In the genomic region with DNA sequence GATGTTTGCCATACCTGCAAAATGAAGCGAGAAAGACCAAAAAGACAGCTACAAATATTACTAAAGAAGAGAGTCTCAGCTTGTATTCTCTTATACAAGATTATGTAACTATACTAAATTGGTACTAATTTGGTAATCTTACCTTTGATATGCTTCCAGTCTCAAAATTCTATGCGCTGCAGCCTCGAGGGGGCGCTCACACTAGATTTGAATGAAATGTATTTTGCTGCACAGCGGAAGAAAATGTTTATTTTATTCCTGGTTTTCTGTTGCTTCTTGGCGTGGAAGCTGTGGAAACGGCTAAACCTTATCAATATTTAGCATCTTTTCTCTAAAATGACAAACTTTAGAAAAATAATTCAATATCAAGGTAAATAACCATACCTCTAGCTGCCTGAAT, we compare ENCODE assay signal across 13 cellular contexts.
DNase-seq lines count a peak whose midpoint lies in the region; ATAC-seq, FAIRE-seq and TF ChIP-seq lines count a peak whose summit lies in the region.
"Had no signal": no experiment of that assay in that cellular context is flagged by ENCODE, and none has a peak within 500 bp of the region (broad histone marks: within the 10 kb centered on the region; RNA-seq: fewer than 3 reads in every experiment).

No MANE protein-coding gene starts in this region.

- ATAC-seq in HG03460 (IDR thresholded peaks at IDR 0.05; ENCODE audit: unreplicated experiment): no peak
- ATAC-seq: T-cell had no signal

- WGBS in hepatocyte (ENCODE audit: low lambda C conversion rate, missing lambda C conversion rate): 55% methylated on average over 7 of the region's 7 CpGs
- WGBS in small intestine, 3 donors: 53 to 62% (median 55%) methylated on average over 7 of the region's 7 CpGs

- H3K27ac ChIP-seq in C4-2B: no peak overlapping the region
- H3K27ac ChIP-seq in hepatocyte: no peak overlapping the region
- no peak overlapping the region for H3K27ac ChIP-seq in small intestine (ENCODE audit: low read depth in 1 of 2, low read length in 1 of 2)
- H3K27ac ChIP-seq: skin epidermis had no signal

- in situ Hi-C loops in HAP-1 (cut with MboI; ENCODE audit: low sequenced_read_pairs): no loop called here
- in situ Hi-C loops in SK-MEL-5 (cut with HindIII; ENCODE audit: low pct_unique_long_range_greater_than_20kb, low sequenced_read_pairs): no loop called here

- no peaks in the 10 kb centered on the region for H3K9me2 ChIP-seq in hepatocyte (replicated peaks; ENCODE audit: insufficient read depth)

- no peaks in the 10 kb centered on the region for H3K36me3 ChIP-seq in HAP-1 (replicated peaks)
- no peaks in the 10 kb centered on the region for H3K36me3 ChIP-seq in hepatocyte (replicated peaks; ENCODE audit: insufficient read depth, low read depth)
- no peaks in the 10 kb centered on the region for H3K36me3 ChIP-seq in small intestine (ENCODE audit: control insufficient read depth in 2 of 2, insufficient read depth in 2 of 2, low read length in 2 of 2)

- DNase-seq in HAP-1 (ENCODE audit: low spot score in 2 of 2) (peak; percentile 6 to 70), SK-MEL-5 (ENCODE audit: low read depth, low spot score) (peak; percentile 42), hepatocyte (ENCODE audit: low spot score) (no peak), small intestine (no peak), NOMO-1 treated with dmso at 0.1 percent for 144 hours (lab: John Stamatoyannopoulos, UW; ENCODE audit: unreplicated experiment) (no peak)
- DNase-seq in activated T-cell treated with anti-CD3 and anti-CD28 coated beads, Interleukin-2, amount 50 U/mL, for 1 hour: no peak
- DNase-seq: activated CD8-positive, alpha-beta memory T cell treated with anti-CD3 and anti-CD28 coated beads, Interleukin-2, amount 50 U/mL, for 4 hours; head of caudate nucleus; NCI-H2171 treated with DMSO at 0.1 percent for 48 hours; T-cell had no signal

- TF ChIP-seq CTCF in C4-2B (conservative IDR thresholded peaks at IDR 0.05) (peak; percentile 81), hepatocyte (IDR thresholded peaks at IDR 0.05; ENCODE audit: poor library complexity) (peak; percentile 29)

- no peak overlapping the region for H3K4me2 ChIP-seq in hepatocyte

- no peaks in the 10 kb centered on the region for H3K9me3 ChIP-seq in HAP-1
- H3K9me3 ChIP-seq in hepatocyte (ENCODE audit: low read depth): no peaks in the 10 kb centered on the region
- H3K9me3 ChIP-seq in small intestine (ENCODE audit: control insufficient read depth, low read depth): no peaks in the 10 kb centered on the region

- H3K4me3 ChIP-seq in HAP-1: no peak overlapping the region
- H3K4me3 ChIP-seq in hepatocyte: no peak overlapping the region
- H3K4me3 ChIP-seq in small intestine (ENCODE audit: low read depth in 1 of 2, low read length in 2 of 2): no peak overlapping the region
- H3K4me3 ChIP-seq: skin epidermis had no signal

- no peaks in the 10 kb centered on the region for H3K79me2 ChIP-seq in hepatocyte

- H3K27me3 ChIP-seq in HAP-1 (ENCODE audit: low read depth) (no peaks in the 10 kb centered on the region), hepatocyte (no peaks in the 10 kb centered on the region), small intestine (ENCODE audit: control insufficient read depth in 2 of 2, insufficient read depth in 2 of 2, low read length in 2 of 2) (no peaks in the 10 kb centered on the region)

- no peaks in the 10 kb centered on the region; the same call in 1 of the 2 replicates for H3K4me1 ChIP-seq in HAP-1
- H3K4me1 ChIP-seq in hepatocyte (ENCODE audit: insufficient read depth): no peaks in the 10 kb centered on the region
- H3K4me1 ChIP-seq in small intestine (ENCODE audit: control insufficient read depth in 2 of 2, insufficient read depth in 1 of 2, low read depth in 1 of 2, low read length in 1 of 2): no peaks in the 10 kb centered on the region

- no peak overlapping the region for H2AFZ ChIP-seq in hepatocyte

- no peak for FAIRE-seq in small intestine (lab: Jason Lieb, UNC)

- H4K20me1 ChIP-seq in hepatocyte (ENCODE audit: insufficient read depth, poor library complexity, severe bottlenecking): no peaks in the 10 kb centered on the region

Comparison
In these comparisons a context has a peak if more than half of its experiments do, and no peak if none do; other contexts are left out.
1. DNase-seq: peak in HAP-1 (2 of 2) and SK-MEL-5 (single experiment); none in hepatocyte (single experiment), small intestine (single experiment), activated T-cell treated with anti-CD3 and anti-CD28 coated beads, Interleukin-2, amount 50 U/mL, for 1 hour (single experiment) and NOMO-1 treated with dmso at 0.1 percent for 144 hours (single experiment).